Comparison of ENCODE assay signal across 8 cellular contexts in the genomic region with DNA sequence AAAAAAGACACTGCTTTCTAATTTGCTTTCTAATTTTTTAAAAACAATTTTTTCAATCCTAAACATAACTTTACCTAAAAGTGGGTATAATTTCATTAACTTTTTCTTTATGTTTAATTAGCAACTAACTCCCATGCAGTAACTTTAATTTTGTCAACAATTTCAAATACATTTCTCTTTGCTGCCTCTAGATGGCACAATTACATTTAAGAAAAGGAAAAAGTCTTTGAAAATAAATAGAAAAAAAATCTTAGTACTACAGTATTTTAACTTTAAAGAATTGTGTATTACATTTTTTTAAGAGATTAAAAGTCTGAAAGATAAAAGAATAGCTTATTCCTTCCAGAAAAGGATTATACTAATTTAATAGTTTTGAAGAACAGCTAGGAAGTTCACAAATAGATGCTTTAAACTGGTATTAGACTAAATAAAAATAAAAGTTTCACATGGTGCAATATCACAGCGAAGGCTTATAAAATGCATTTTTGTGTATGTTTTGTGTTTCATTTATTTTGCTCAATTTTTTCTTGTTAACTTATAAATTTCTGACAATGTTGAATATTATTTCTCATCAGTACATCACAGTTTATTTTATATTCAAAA.
DNase-seq lines count a peak whose midpoint lies in the region; ATAC-seq and TF ChIP-seq lines count a peak whose summit lies in the region.

No MANE protein-coding gene starts in this region.

- peaks cover 0 to 3% (median 0%) of the 10 kb centered on the region in 5 experiments for H3K9me3 Mint-ChIP-seq in brain
- no peaks in the 10 kb centered on the region for H3K9me3 Mint-ChIP-seq in nephron

- H3K27ac Mint-ChIP-seq in brain (no peak overlapping the region), nephron (no peak overlapping the region)

- H3K27me3 Mint-ChIP-seq in brain (no peaks in the 10 kb centered on the region), nephron (ENCODE audit: low read depth) (no peaks in the 10 kb centered on the region)

- no peak overlapping the region for H3K4me3 Mint-ChIP-seq in brain
- no peak overlapping the region for H3K4me3 Mint-ChIP-seq in nephron

- H3K4me1 Mint-ChIP-seq in brain: no peaks in the 10 kb centered on the region
- H3K4me1 Mint-ChIP-seq in nephron: no peaks in the 10 kb centered on the region

- DNase-seq in DMS53 (lab: John Stamatoyannopoulos, UW) (peak; percentile 71), LoVo (ENCODE audit: low spot score) (peak; percentile 52), HuH-7.5 (ENCODE audit: low spot score) (no peak), anterior cingulate cortex (lab: John Stamatoyannopoulos, UW) (no peak)
- DNase-seq in stimulated activated CD4-positive, alpha-beta T cell treated with anti-CD3 and anti-CD28 coated beads, Interleukin-2, amount 100 ng/mL, for 48 hours: no peak

- H3K36me3 Mint-ChIP-seq in brain (peaks cover 33% of the 10 kb centered on the region), nephron (ENCODE audit: low read depth) (peaks cover 35% of the 10 kb centered on the region)

- no peak for ATAC-seq in HG02981 (IDR thresholded peaks at IDR 0.05; ENCODE audit: unreplicated experiment)

- peak; percentile 83 to 86 for TF ChIP-seq CTCF in brain (conservative IDR thresholded peaks at IDR 0.05)
- peak; percentile 47 to 71 (median 51) for TF ChIP-seq CTCF in nephron (IDR thresholded peaks at IDR 0.05; ENCODE audit: unreplicated experiment in 3 of 3)

Comparison
In these comparisons a context has a peak if more than half of its experiments do, and no peak if none do; other contexts are left out.
1. DNase-seq: peak in DMS53 (single experiment) and LoVo (single experiment); none in stimulated activated CD4-positive, alpha-beta T cell treated with anti-CD3 and anti-CD28 coated beads, Interleukin-2, amount 100 ng/mL, for 48 hours (0 of 2), HuH-7.5 (single experiment) and anterior cingulate cortex (0 of 58).